ENCODE assay signal across 8 cellular contexts in the genomic region with DNA sequence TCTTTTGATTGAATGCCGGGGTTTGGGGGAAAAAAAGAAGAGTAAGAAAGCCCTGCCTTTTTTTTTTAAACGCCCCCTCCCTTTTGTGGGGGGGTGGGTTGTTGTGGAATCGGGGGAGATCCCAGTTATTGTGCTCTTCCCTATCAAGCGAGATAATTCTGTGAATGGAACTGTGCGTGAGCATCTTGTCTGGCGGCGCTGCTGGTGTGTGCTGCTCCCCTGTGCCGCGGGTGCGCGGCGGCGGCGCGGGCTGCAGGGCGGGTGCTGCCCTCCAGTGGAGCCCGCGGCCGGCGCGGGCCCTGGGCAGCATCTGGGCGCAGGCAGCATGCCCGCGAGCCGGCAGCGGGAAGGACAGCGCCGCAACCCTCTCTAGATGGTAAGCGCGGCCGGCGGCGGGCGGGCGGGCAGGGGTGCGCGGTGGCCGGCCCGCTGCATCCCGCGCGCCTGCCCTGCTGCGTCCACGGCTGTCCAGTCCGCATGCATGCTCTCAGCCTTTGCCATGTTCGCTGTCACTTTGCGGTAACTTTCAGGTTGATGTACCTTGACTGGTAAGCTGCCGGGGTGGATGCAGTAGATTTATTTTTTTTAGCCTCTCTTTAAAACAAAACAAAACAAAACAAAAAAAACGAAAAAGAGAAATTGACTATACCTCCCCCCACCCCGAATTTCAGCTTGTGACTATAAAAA.
DNase-seq lines count a peak whose midpoint lies in the region; ATAC-seq lines count a peak whose summit lies in the region.

No MANE protein-coding gene starts in this region.

- no peaks in the 10 kb centered on the region for H3K27me3 ChIP-seq in mesenchymal stem cell (ENCODE audit: control insufficient read depth in 1 of 2, insufficient read depth in 1 of 2, low read length in 2 of 2)

- H3K4me2 ChIP-seq in mesenchymal stem cell (ENCODE audit: low read length, poor library complexity, severe bottlenecking) = peak overlapping the region; percentile 82

- peaks cover 15% of the 10 kb centered on the region for H3K79me1 ChIP-seq in mesenchymal stem cell (replicated peaks; ENCODE audit: low read length, poor library complexity, severe bottlenecking)

- H2AFZ ChIP-seq in mesenchymal stem cell (ENCODE audit: low read depth, low read length) = no peak overlapping the region

- H3K18ac ChIP-seq in mesenchymal stem cell (ENCODE audit: low read depth in 1 of 2, low read length in 2 of 2) = peak overlapping the region; percentile 8 to 44

- POLR2A ChIA-PET in activated CD8-positive, alpha-beta T cell treated with anti-CD3 and anti-CD28 coated beads, Interleukin-2, amount 10 ng/mL, durations not matched to agents 7 days and 5 days (lab: Charles Lee) = no interaction called here

- WGBS in mesenchymal stem cell = 0% methylated on average over 34 of the region's 50 CpGs

- H2AK5ac ChIP-seq in mesenchymal stem cell (ENCODE audit: low read length, severe bottlenecking) = no peak overlapping the region

- no peaks in the 10 kb centered on the region for H3K9me3 Mint-ChIP-seq in activated CD8-positive, alpha-beta T cell treated with anti-CD3 and anti-CD28 coated beads, Interleukin-2, amount 10 ng/mL, durations not matched to agents 7 days and 5 days (ENCODE audit: insufficient read depth)

- CTCF ChIA-PET in activated CD8-positive, alpha-beta T cell treated with anti-CD3 and anti-CD28 coated beads, Interleukin-2, amount 10 ng/mL, durations not matched to agents 7 days and 5 days (lab: Charles Lee) = interaction anchor here (0.7 to 1.1 kb wide), 5 partner anchors 9 to 942 kb away, joined by 3 to 5 read pairs (median 3); no protein-coding TSS in a partner anchor

- H2BK120ac ChIP-seq in mesenchymal stem cell (ENCODE audit: low read depth, low read length) = peak overlapping the region; percentile 56

- no peak overlapping the region for H2BK5ac ChIP-seq in mesenchymal stem cell (ENCODE audit: low read depth, low read length, poor library complexity, severe bottlenecking)

- peak overlapping the region in 1 of 2 experiments; percentile 30 for H3K4ac ChIP-seq in mesenchymal stem cell (ENCODE audit: low read depth in 1 of 2, low read length in 2 of 2)

- H3K4me1 Mint-ChIP-seq in activated CD8-positive, alpha-beta T cell treated with anti-CD3 and anti-CD28 coated beads, Interleukin-2, amount 10 ng/mL, durations not matched to agents 7 days and 5 days (ENCODE audit: low read depth) = peaks cover 7% of the 10 kb centered on the region

- no peak overlapping the region for H3K27ac Mint-ChIP-seq in activated CD8-positive, alpha-beta T cell treated with anti-CD3 and anti-CD28 coated beads, Interleukin-2, amount 10 ng/mL, durations not matched to agents 7 days and 5 days

- DNase-seq in SIG-M5 treated with dmso at 0.1 percent for 504 hours (lab: John Stamatoyannopoulos, UW; ENCODE audit: unreplicated experiment) (peak; percentile 21), SIG-M5 (lab: John Stamatoyannopoulos, UW) (no peak), NCI-H2227 (lab: John Stamatoyannopoulos, UW; ENCODE audit: unreplicated experiment) (peak; percentile 77), mesenchymal stem cell (peak; percentile 78)
- DNase-seq in activated CD8-positive, alpha-beta T cell treated with anti-CD3 and anti-CD28 coated beads, Interleukin-2, amount 10 ng/mL, durations not matched to agents 7 days and 5 days = peak; percentile 42
- peak; percentile 4 for DNase-seq in effector CD8-positive, alpha-beta T cell (lab: John Stamatoyannopoulos, UW)
- peak; percentile 1 to 41 (median 12) for DNase-seq in stimulated activated CD4-positive, alpha-beta T cell treated with anti-CD3 and anti-CD28 coated beads, TNF-alpha, amount 100 ng/mL, for 24 hours (ENCODE audit: low read depth in 3 of 3)

- no peaks in the 10 kb centered on the region for H3K36me3 ChIP-seq in mesenchymal stem cell (ENCODE audit: control insufficient read depth in 1 of 2, insufficient read depth in 2 of 2, low read depth in 1 of 2, low read length in 2 of 2)

- no peaks in the 10 kb centered on the region for H3K36me3 Mint-ChIP-seq in activated CD8-positive, alpha-beta T cell treated with anti-CD3 and anti-CD28 coated beads, Interleukin-2, amount 10 ng/mL, durations not matched to agents 7 days and 5 days (ENCODE audit: low read depth)

- peak overlapping the region; percentile 85 for H3K9ac ChIP-seq in mesenchymal stem cell (ENCODE audit: low read length)

- peaks cover 40% of the 10 kb centered on the region for H3K27me3 Mint-ChIP-seq in activated CD8-positive, alpha-beta T cell treated with anti-CD3 and anti-CD28 coated beads, Interleukin-2, amount 10 ng/mL, durations not matched to agents 7 days and 5 days (ENCODE audit: low read depth)

- H3K9me3 ChIP-seq in mesenchymal stem cell (ENCODE audit: control insufficient read depth, low read length) = no peaks in the 10 kb centered on the region

- H4K8ac ChIP-seq in mesenchymal stem cell (ENCODE audit: low read length) = no peak overlapping the region

- H3K4me3 Mint-ChIP-seq in activated CD8-positive, alpha-beta T cell treated with anti-CD3 and anti-CD28 coated beads, Interleukin-2, amount 10 ng/mL, durations not matched to agents 7 days and 5 days = no peak overlapping the region

- H3K14ac ChIP-seq in mesenchymal stem cell (ENCODE audit: low read length in 2 of 2) = no peak overlapping the region

- H3K4me1 ChIP-seq in mesenchymal stem cell (ENCODE audit: control insufficient read depth, insufficient read depth, low read depth, low read length) = peaks cover 5% of the 10 kb centered on the region

- peak overlapping the region in 1 of 2 experiments; percentile 40 for H2BK12ac ChIP-seq in mesenchymal stem cell (ENCODE audit: low read length in 2 of 2)

- peak overlapping the region; percentile 23 for H4K91ac ChIP-seq in mesenchymal stem cell (ENCODE audit: low read length)

- peak; percentile 97 for ATAC-seq in activated CD8-positive, alpha-beta T cell treated with anti-CD3 and anti-CD28 coated beads, Interleukin-2, amount 10 ng/mL, durations not matched to agents 7 days and 5 days
- ATAC-seq in GM19463 (IDR thresholded peaks at IDR 0.05; ENCODE audit: unreplicated experiment) = no peak

- H3K23ac ChIP-seq in mesenchymal stem cell (ENCODE audit: low read length in 2 of 2) = no peak overlapping the region

- H2BK15ac ChIP-seq in mesenchymal stem cell (ENCODE audit: low read depth, poor library complexity, severe bottlenecking) = no peak overlapping the region

- peak overlapping the region; percentile 45 to 76 for H3K4me3 ChIP-seq in mesenchymal stem cell (ENCODE audit: insufficient read depth in 1 of 2, low read depth in 1 of 2, low read length in 2 of 2)

- peak overlapping the region; percentile 20 for H3K27ac ChIP-seq in mesenchymal stem cell (ENCODE audit: low read length, poor library complexity, severe bottlenecking)
